Comparison of ENCODE assay signal across 9 cellular contexts in the genomic region with DNA sequence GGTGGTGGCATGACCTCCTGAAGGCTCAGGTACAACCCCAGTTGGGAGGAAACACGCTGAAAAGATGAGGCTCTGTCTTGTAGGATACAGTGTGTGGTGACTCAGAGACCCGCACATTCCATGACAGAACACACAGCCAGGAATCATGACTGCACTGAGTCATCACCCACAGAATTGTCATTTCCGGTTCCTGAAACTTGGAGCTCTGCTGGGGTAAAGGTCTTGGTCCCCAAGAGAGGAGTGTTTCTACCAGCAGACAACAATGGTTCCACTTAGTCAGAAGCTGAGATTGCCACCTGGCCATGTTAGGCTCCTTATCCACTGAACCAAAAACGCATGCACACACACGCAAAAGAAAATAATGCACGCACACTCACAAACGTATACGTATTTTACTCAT. TPM values are rescaled to one million over a fixed set of nuclear protein-coding genes. Genes with fewer than 3 reads are reported as not detected.
DNase-seq lines count a peak whose midpoint lies in the region; ATAC-seq lines count a peak whose summit lies in the region.
"Had no signal": no experiment of that assay in that cellular context is flagged by ENCODE, and none has a peak within 500 bp of the region (broad histone marks: within the 10 kb centered on the region; RNA-seq: fewer than 3 reads in every experiment).

No MANE protein-coding gene starts in this region.

- H3K9me3 ChIP-seq in stomach smooth muscle (ENCODE audit: control insufficient read depth in 2 of 2, low read length in 2 of 2): no peaks in the 10 kb centered on the region
- H3K9me3 ChIP-seq: BE2C had no signal

- no peaks in the 10 kb centered on the region for H3K36me3 ChIP-seq in stomach smooth muscle (ENCODE audit: control insufficient read depth in 2 of 2, insufficient read depth in 2 of 2, low read length in 2 of 2)
- H3K36me3 ChIP-seq: BE2C had no signal

- peaks cover 55% of the 10 kb centered on the region for H3K4me1 ChIP-seq in stomach smooth muscle (ENCODE audit: control insufficient read depth, insufficient read depth, low read length)
- H3K4me1 ChIP-seq: BE2C had no signal

- H3K27me3 ChIP-seq in stomach smooth muscle (ENCODE audit: control insufficient read depth in 1 of 2, insufficient read depth in 2 of 2, low read length in 2 of 2): no peaks in the 10 kb centered on the region
- H3K27me3 ChIP-seq: BE2C had no signal

- H3K9ac ChIP-seq in stomach smooth muscle (ENCODE audit: low read length in 2 of 2): no peak overlapping the region

- H3K4me3 ChIP-seq in stomach smooth muscle (ENCODE audit: low read length in 2 of 2): no peak overlapping the region

- peak overlapping the region; percentile 6 for H3K27ac ChIP-seq in stomach smooth muscle (ENCODE audit: low read length)

- DNase-seq in activated T-cell treated with anti-CD3 and anti-CD28 coated beads for 48 hours (ENCODE audit: low read depth) (peak; percentile 11), T1000 (lab: John Stamatoyannopoulos, UW) (peak; percentile 48), glomerular endothelial cell (ENCODE audit: extremely low read depth, low read depth, low spot score) (peak; percentile 94), T-helper 1 cell (no peak), OCI-M1 (lab: John Stamatoyannopoulos, UW) (no peak)
- DNase-seq in activated T-cell treated with anti-CD3 and anti-CD28 coated beads, Interleukin-2, amount 50 U/mL, for 48 hours: no peak
- DNase-seq: BE2C had no signal

- no peak for ATAC-seq in HG02973 (IDR thresholded peaks at IDR 0.05; ENCODE audit: unreplicated experiment)

RNA-seq across cellular contexts. Expression of a gene that starts 31.5 kb away (rescaled TPM):
- total RNA-seq in glomerular endothelial cell: 170 and 274 TPM in 2 replicates

RNA-seq across cellular contexts. Expression of a gene that starts 40.0 kb away (rescaled TPM):
- total RNA-seq in glomerular endothelial cell: 19.1 and 22.0 TPM in 2 replicates

RNA-seq across cellular contexts. Expression of a gene that starts 40.2 kb away (rescaled TPM):
- 1.2 TPM in 1 of 2 replicates, not detected in the other for total RNA-seq in glomerular endothelial cell

Comparison
In these comparisons a context has a peak if more than half of its experiments do, and no peak if none do; other contexts are left out.
1. DNase-seq: peak in activated T-cell treated with anti-CD3 and anti-CD28 coated beads for 48 hours (single experiment), T1000 (single experiment) and glomerular endothelial cell (single experiment); none in activated T-cell treated with anti-CD3 and anti-CD28 coated beads, Interleukin-2, amount 50 U/mL, for 48 hours (0 of 2), T-helper 1 cell (0 of 5) and OCI-M1 (single experiment).